8 cellular contexts compared by ENCODE assay signal in the genomic region with DNA sequence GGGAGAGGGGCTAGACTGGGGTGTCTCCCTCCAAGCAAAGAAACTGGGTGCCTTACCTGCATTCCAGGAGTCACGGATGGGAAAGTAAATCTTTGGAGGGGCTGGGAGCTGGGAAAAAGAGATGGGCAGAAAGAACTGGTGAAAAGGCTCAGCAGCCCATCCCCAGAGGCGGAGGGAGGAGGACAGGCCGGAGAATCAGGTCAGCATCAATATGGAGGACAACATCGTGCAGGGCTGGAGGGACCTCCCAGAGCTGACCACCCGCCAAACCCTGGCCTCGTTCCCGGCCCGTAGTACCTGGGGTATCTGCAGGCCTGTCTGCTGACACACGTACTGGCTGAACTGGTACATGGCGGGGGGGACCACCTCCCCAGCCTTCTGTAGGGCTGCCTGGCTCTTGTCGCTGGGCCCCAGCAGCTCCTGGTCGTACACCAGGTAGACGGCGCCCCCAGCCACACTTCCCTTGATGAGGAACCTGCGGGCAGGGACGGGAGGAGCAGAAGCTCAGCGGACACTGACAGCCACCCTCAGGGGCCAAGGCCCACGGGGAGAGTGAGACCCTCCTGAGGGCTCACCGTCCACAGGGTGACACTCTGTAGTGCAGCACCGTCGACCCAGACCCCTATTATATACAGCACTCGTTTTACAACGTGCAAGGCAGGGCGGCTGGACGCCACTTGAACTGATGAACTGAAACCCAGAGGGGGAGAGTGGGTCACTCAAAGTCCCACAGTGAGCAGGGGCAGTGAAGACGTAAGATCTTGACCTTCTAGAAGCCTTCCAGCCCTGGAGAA. TPM values are rescaled to one million over a fixed set of nuclear protein-coding genes. Genes with fewer than 3 reads are reported as not detected.
DNase-seq lines count a peak whose midpoint lies in the region; ATAC-seq and TF ChIP-seq lines count a peak whose summit lies in the region.

No MANE protein-coding gene starts in this region.

- no peaks in the 10 kb centered on the region for H3K9me3 ChIP-seq in ectodermal cell (ENCODE audit: control insufficient read depth, low read length)

- no peaks in the 10 kb centered on the region for H3K27me3 ChIP-seq in ectodermal cell (ENCODE audit: control insufficient read depth, insufficient read depth, low read length, poor library complexity, severe bottlenecking)

- H3K36me3 Mint-ChIP-seq in CD14-positive monocyte (no peaks in the 10 kb centered on the region), nephron progenitor cell (ENCODE audit: low read depth) (no peaks in the 10 kb centered on the region)

- H3K36me3 ChIP-seq in ectodermal cell (ENCODE audit: control insufficient read depth, insufficient read depth, low read length), result peaks cover 3% of the 10 kb centered on the region

- peaks cover 21% of the 10 kb centered on the region for H3K4me1 Mint-ChIP-seq in CD14-positive monocyte
- H3K4me1 Mint-ChIP-seq in nephron progenitor cell, result peaks cover 33% of the 10 kb centered on the region

- H3K4me1 ChIP-seq in ectodermal cell (ENCODE audit: control insufficient read depth, insufficient read depth, low read length), result peaks cover 13% of the 10 kb centered on the region

- peak overlapping the region; percentile 83 for H3K4me3 ChIP-seq in ectodermal cell (ENCODE audit: insufficient read depth, low read depth, low read length)

- H3K4me3 Mint-ChIP-seq in CD14-positive monocyte, result peak overlapping the region; percentile 97 to 99
- peak overlapping the region; percentile 91 for H3K4me3 Mint-ChIP-seq in nephron progenitor cell

- H3K27ac Mint-ChIP-seq in CD14-positive monocyte (peak overlapping the region; percentile 94 to 99 (median 98)), nephron progenitor cell (no peak overlapping the region)

- no peak for DNase-seq in CD14-positive monocyte (ENCODE audit: low spot score)
- DNase-seq in NCI-H69 (lab: John Stamatoyannopoulos, UW), result peak; percentile 54
- DNase-seq in nephron progenitor cell, result no peak
- no peak for DNase-seq in HK-2 (ENCODE audit: unreplicated experiment)
- DNase-seq in putamen (ENCODE audit: low spot score), result no peak

- H3K9me3 Mint-ChIP-seq in CD14-positive monocyte (peaks cover 0 to 2% (median 0%) of the 10 kb centered on the region in 7 donors), nephron progenitor cell (no peaks in the 10 kb centered on the region)

- no peak for TF ChIP-seq CTCF in CD14-positive monocyte (IDR thresholded peaks at IDR 0.05)
- TF ChIP-seq CTCF in nephron progenitor cell (IDR thresholded peaks at IDR 0.05), result no peak

- H3K27ac ChIP-seq in ectodermal cell (ENCODE audit: insufficient read depth, low read depth, low read length, poor library complexity, severe bottlenecking), result no peak overlapping the region

- intact Hi-C loops in CD14-positive monocyte (cut with micrococcal nuclease), result loop anchor here (2.0 to 10.0 kb wide), 4 partner anchors 57 to 695 kb away; a partner anchor contains a TSS

- 59% methylated on average over 26 of the region's 26 CpGs for WGBS in ectodermal cell, 2 experiments

- H3K27me3 Mint-ChIP-seq in CD14-positive monocyte (ENCODE audit: low read depth in 3 of 3) (peaks cover 0 to 5% (median 5%) of the 10 kb centered on the region in 3 donors), nephron progenitor cell (ENCODE audit: low read depth, poor library complexity) (peaks cover 4% of the 10 kb centered on the region)

- ATAC-seq in HG03442 (IDR thresholded peaks at IDR 0.05; ENCODE audit: unreplicated experiment) (no peak), GM21367 (IDR thresholded peaks at IDR 0.05; ENCODE audit: unreplicated experiment) (no peak)

RNA-seq across cellular contexts. Expression of a gene that starts 0.8 kb away (rescaled TPM):
- 10 to 100 TPM; 78.6 to 82.7 TPM for polyA plus RNA-seq in CD14-positive monocyte
- 16.3 TPM for polyA plus RNA-seq in ectodermal cell (2013, experiment 1 of 4)
- polyA plus RNA-seq in ectodermal cell (2013, experiment 2 of 4), result 18.0 TPM
- 22.3 TPM for polyA plus RNA-seq in ectodermal cell (2013, experiment 3 of 4)
- polyA plus RNA-seq in ectodermal cell (2013, experiment 4 of 4), result 22.4 TPM

RNA-seq across cellular contexts. Expression of a gene that starts 1.3 kb away (rescaled TPM):
- polyA plus RNA-seq in CD14-positive monocyte, result 1 to 10 TPM; 1.9 to 2.4 TPM
- polyA plus RNA-seq in ectodermal cell (2013, experiment 1 of 4), result 35.0 TPM
- polyA plus RNA-seq in ectodermal cell (2013, experiment 2 of 4), result 38.7 TPM
- polyA plus RNA-seq in ectodermal cell (2013, experiment 3 of 4), result 38.7 TPM
- 35.8 TPM for polyA plus RNA-seq in ectodermal cell (2013, experiment 4 of 4)

RNA-seq across cellular contexts. Expression of a gene that starts 10.6 kb away (rescaled TPM):
- 100 to 1,000 TPM; 627 to 708 TPM for polyA plus RNA-seq in CD14-positive monocyte
- 1,043 TPM for polyA plus RNA-seq in ectodermal cell (2013, experiment 1 of 4)
- 965 TPM for polyA plus RNA-seq in ectodermal cell (2013, experiment 2 of 4)
- polyA plus RNA-seq in ectodermal cell (2013, experiment 3 of 4), result 975 TPM
- 1,114 TPM for polyA plus RNA-seq in ectodermal cell (2013, experiment 4 of 4)

RNA-seq across cellular contexts. Expression of a gene that starts 40.5 kb away (rescaled TPM):
- 10 to 100 TPM; 12.1 to 13.8 TPM for polyA plus RNA-seq in CD14-positive monocyte
- 63.9 TPM for polyA plus RNA-seq in ectodermal cell (2013, experiment 1 of 4)
- 68.0 TPM for polyA plus RNA-seq in ectodermal cell (2013, experiment 2 of 4)
- 52.6 TPM for polyA plus RNA-seq in ectodermal cell (2013, experiment 3 of 4)
- 55.8 TPM for polyA plus RNA-seq in ectodermal cell (2013, experiment 4 of 4)

RNA-seq across cellular contexts. Expression of a gene that starts 41.0 kb away (rescaled TPM):
- polyA plus RNA-seq in CD14-positive monocyte, result not detected
- not detected for polyA plus RNA-seq in ectodermal cell (2013, experiment 1 of 4)
- polyA plus RNA-seq in ectodermal cell (2013, experiment 2 of 4), result not detected
- not detected for polyA plus RNA-seq in ectodermal cell (2013, experiment 3 of 4)
- polyA plus RNA-seq in ectodermal cell (2013, experiment 4 of 4), result not detected
